In the genomic region with DNA sequence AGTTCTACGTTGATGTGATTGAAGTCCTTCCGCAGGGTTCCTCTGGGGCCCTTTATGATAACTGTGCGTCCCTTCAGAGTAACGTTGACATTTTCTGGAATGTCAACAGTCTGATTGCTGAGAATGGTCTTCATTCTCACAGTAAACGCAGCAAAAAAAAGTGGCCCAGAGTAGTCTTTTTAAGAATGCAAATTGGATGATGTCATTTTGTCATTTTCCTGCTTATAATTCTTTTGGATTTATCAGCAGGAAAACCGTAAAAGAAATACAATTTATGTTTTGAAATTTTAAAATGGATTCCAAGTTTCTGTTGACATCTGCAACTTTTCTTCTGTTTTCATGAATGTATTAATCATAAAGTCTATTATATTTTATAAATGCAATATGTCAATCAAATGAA, we compare ENCODE assay signal across 1 cellular context.
TF ChIP-seq lines count a peak whose summit lies in the region.

No MANE protein-coding gene starts in this region.

TF ChIP-seq in A549, 52 proteins besides CTCF, POLR2A, EP300 and RAD21 (continued from another document):
- TF ChIP-seq, protein P1, sequence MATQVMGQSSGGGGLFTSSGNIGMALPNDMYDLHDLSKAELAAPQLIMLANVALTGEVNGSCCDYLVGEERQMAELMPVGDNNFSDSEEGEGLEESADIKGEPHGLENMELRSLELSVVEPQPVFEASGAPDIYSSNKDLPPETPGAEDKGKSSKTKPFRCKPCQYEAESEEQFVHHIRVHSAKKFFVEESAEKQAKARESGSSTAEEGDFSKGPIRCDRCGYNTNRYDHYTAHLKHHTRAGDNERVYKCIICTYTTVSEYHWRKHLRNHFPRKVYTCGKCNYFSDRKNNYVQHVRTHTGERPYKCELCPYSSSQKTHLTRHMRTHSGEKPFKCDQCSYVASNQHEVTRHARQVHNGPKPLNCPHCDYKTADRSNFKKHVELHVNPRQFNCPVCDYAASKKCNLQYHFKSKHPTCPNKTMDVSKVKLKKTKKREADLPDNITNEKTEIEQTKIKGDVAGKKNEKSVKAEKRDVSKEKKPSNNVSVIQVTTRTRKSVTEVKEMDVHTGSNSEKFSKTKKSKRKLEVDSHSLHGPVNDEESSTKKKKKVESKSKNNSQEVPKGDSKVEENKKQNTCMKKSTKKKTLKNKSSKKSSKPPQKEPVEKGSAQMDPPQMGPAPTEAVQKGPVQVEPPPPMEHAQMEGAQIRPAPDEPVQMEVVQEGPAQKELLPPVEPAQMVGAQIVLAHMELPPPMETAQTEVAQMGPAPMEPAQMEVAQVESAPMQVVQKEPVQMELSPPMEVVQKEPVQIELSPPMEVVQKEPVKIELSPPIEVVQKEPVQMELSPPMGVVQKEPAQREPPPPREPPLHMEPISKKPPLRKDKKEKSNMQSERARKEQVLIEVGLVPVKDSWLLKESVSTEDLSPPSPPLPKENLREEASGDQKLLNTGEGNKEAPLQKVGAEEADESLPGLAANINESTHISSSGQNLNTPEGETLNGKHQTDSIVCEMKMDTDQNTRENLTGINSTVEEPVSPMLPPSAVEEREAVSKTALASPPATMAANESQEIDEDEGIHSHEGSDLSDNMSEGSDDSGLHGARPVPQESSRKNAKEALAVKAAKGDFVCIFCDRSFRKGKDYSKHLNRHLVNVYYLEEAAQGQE (IDR thresholded peaks at IDR 0.05): no peak
- no peak for TF ChIP-seq ZC3H11A (IDR thresholded peaks at IDR 0.05)
- no peak for TF ChIP-seq CHD4 (IDR thresholded peaks at IDR 0.05; ENCODE audit: borderline replicate concordance)
- no peak for TF ChIP-seq HOXB13 (CRISPR knock-in tag; IDR thresholded peaks at IDR 0.05; ENCODE audit: low read depth)
- TF ChIP-seq KDM5A (IDR thresholded peaks at IDR 0.05): no peak
- TF ChIP-seq HEYL (CRISPR knock-in tag; IDR thresholded peaks at IDR 0.05): no peak
- TF ChIP-seq RFX5 (IDR thresholded peaks at IDR 0.05): no peak
